21 cellular contexts compared by ENCODE assay signal in the genomic region with DNA sequence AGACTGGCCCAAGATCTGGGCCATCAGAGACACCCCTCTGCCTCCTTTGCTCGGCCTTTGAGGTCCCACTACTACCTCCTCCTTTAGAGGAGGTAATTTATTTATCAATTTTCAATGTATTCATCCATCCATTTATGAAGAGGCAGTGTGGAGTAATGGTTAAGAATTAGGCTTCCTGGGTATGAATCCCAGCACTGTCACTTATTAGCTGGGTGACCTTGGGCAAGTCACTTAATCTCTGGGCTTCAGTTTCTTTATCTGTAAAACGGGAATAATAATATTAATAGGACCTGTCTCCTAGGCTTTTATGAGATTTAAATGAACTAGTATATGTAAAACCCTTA. TPM values are rescaled to one million over a fixed set of nuclear protein-coding genes. Genes with fewer than 3 reads are reported as not detected.
DNase-seq lines count a peak whose midpoint lies in the region; ATAC-seq and TF ChIP-seq lines count a peak whose summit lies in the region.
"Had no signal": no experiment of that assay in that cellular context is flagged by ENCODE, and none has a peak within 500 bp of the region (broad histone marks: within the 10 kb centered on the region; RNA-seq: fewer than 3 reads in every experiment).

No MANE protein-coding gene starts in this region.

- H3K27me3 Mint-ChIP-seq in glutamatergic neuron (ENCODE audit: unreplicated experiment), result peaks cover 4% of the 10 kb centered on the region

- 40 to 78% (median 62%) methylated on average over 2 of the region's 2 CpGs for WGBS in heart left ventricle, 4 donors
- WGBS in stomach, 5 donors, result 15 to 42% (median 30%) methylated on average over 2 of the region's 2 CpGs

- no peaks in the 10 kb centered on the region for H3K9me3 ChIP-seq in heart left ventricle
- H3K9me3 ChIP-seq in endocrine pancreas (ENCODE audit: control insufficient read depth, low read length), result no peaks in the 10 kb centered on the region
- no peaks in the 10 kb centered on the region for H3K9me3 ChIP-seq in muscle layer of duodenum (ENCODE audit: control insufficient read depth in 1 of 2, low read length in 2 of 2)
- H3K9me3 ChIP-seq in stomach, result no peaks in the 10 kb centered on the region
- H3K9me3 ChIP-seq: BLaER1, HAP-1, SJCRH30 had no signal

- DNase-seq in heart left ventricle (no peak), Right ventricle myocardium superior (no peak), stomach (no peak), pons (ENCODE audit: low spot score) (no peak), glutamatergic neuron (no peak)
- DNase-seq: ACHN; CD4-positive, alpha-beta memory T cell; DND-41; IMR-90; NCI-H1105; NCI-H345; NCI-H774; NK-92 treated with Interleukin-12 subunit alpha and Interleukin-12 subunit beta, amount 100 ng/mL, for 24 hours; SJCRH30 had no signal

- H3K9ac ChIP-seq in endocrine pancreas (ENCODE audit: control insufficient read depth, insufficient read depth, low read length), result no peak overlapping the region
- H3K9ac ChIP-seq: BLaER1 had no signal

- peaks cover 7% of the 10 kb centered on the region for H3K4me1 Mint-ChIP-seq in glutamatergic neuron (ENCODE audit: low read depth, unreplicated experiment)
- H3K4me1 Mint-ChIP-seq: CD4-positive, alpha-beta memory T cell; GM23338 had no signal

- H3K27ac ChIP-seq in heart left ventricle (peak overlapping the region in 1 of 12 donors; percentile 98), muscle layer of duodenum (ENCODE audit: low read length) (peak overlapping the region; percentile 65), stomach (peak overlapping the region; percentile 70 to 93 (median 89))
- H3K27ac ChIP-seq: 22Rv1, BLaER1, SJCRH30 had no signal

- TF ChIP-seq POLR2A in heart left ventricle (IDR thresholded peaks at IDR 0.05) (no peak), stomach (IDR thresholded peaks at IDR 0.05) (no peak)

- H3K36me3 ChIP-seq in heart left ventricle, result peaks cover 0 to 4% (median 0%) of the 10 kb centered on the region in 9 donors
- H3K36me3 ChIP-seq in endocrine pancreas (ENCODE audit: control insufficient read depth, insufficient read depth, low read length), result no peaks in the 10 kb centered on the region
- H3K36me3 ChIP-seq in muscle layer of duodenum (ENCODE audit: control insufficient read depth in 1 of 2, insufficient read depth in 2 of 2, low read length in 2 of 2), result no peaks in the 10 kb centered on the region
- no peaks in the 10 kb centered on the region for H3K36me3 ChIP-seq in stomach
- H3K36me3 ChIP-seq: BLaER1, HAP-1, SJCRH30 had no signal

- H3K9me3 Mint-ChIP-seq in glutamatergic neuron (ENCODE audit: unreplicated experiment), result no peaks in the 10 kb centered on the region
- H3K9me3 Mint-ChIP-seq: CD4-positive, alpha-beta memory T cell; GM23338 had no signal

- no peak overlapping the region for H3K27ac Mint-ChIP-seq in glutamatergic neuron (ENCODE audit: unreplicated experiment)
- H3K27ac Mint-ChIP-seq: CD4-positive, alpha-beta memory T cell; GM23338 had no signal

- H3K27me3 ChIP-seq in heart left ventricle, result no peaks in the 10 kb centered on the region
- no peaks in the 10 kb centered on the region for H3K27me3 ChIP-seq in endocrine pancreas (ENCODE audit: control insufficient read depth, insufficient read depth, low read length)
- H3K27me3 ChIP-seq in muscle layer of duodenum (ENCODE audit: low read depth, low read length), result no peaks in the 10 kb centered on the region
- no peaks in the 10 kb centered on the region for H3K27me3 ChIP-seq in stomach
- H3K27me3 ChIP-seq: BLaER1 had no signal

- H3K4me3 Mint-ChIP-seq in glutamatergic neuron (ENCODE audit: unreplicated experiment), result no peak overlapping the region
- H3K4me3 Mint-ChIP-seq: CD4-positive, alpha-beta memory T cell; GM23338 had no signal

- no peaks in the 10 kb centered on the region for H3K36me3 Mint-ChIP-seq in glutamatergic neuron (ENCODE audit: unreplicated experiment)
- H3K36me3 Mint-ChIP-seq: CD4-positive, alpha-beta memory T cell had no signal

- intact Hi-C loops in heart left ventricle (cut with DNase I) (no loop called here), Right ventricle myocardium superior (cut with DNase I) (no loop called here), stomach (cut with DNase I; ENCODE audit: low total_unique reads) (no loop called here)

- TF ChIP-seq CTCF in heart left ventricle (IDR thresholded peaks at IDR 0.05) (no peak), stomach (IDR thresholded peaks at IDR 0.05) (no peak), glutamatergic neuron (IDR thresholded peaks at IDR 0.05; ENCODE audit: partially characterized antibody, unreplicated experiment) (no peak)

- H3K4me1 ChIP-seq in heart left ventricle (peaks cover 0 to 31% (median 3%) of the 10 kb centered on the region in 12 donors), endocrine pancreas (ENCODE audit: control insufficient read depth, insufficient read depth, low read length) (no peaks in the 10 kb centered on the region), muscle layer of duodenum (ENCODE audit: control insufficient read depth in 1 of 2, insufficient read depth in 2 of 2, low read length in 2 of 2) (no peaks in the 10 kb centered on the region), stomach (peaks cover 25 to 38% (median 33%) of the 10 kb centered on the region in 4 donors)
- H3K4me1 ChIP-seq: HAP-1, SJCRH30 had no signal

- ATAC-seq in heart left ventricle (no peak), Right ventricle myocardium superior (ENCODE audit: poor library complexity) (no peak), HG03159 (IDR thresholded peaks at IDR 0.05; ENCODE audit: unreplicated experiment) (no peak)
- ATAC-seq: GM23338 had no signal

- no peak for TF ChIP-seq EP300 in stomach (IDR thresholded peaks at IDR 0.05)

- H3K4me3 ChIP-seq in heart left ventricle (peak overlapping the region in 9 of 12 donors; percentile 37 to 66 (median 54)), endocrine pancreas (ENCODE audit: control insufficient read depth, insufficient read depth, low read length) (peak overlapping the region; percentile 59), muscle layer of duodenum (ENCODE audit: low read depth in 1 of 2, low read length in 2 of 2) (peak overlapping the region in 1 of 2 donors; percentile 66), stomach (peak overlapping the region; percentile 32 to 45 (median 41))
- H3K4me3 ChIP-seq: BLaER1, GM23338, HAP-1, SJCRH30 had no signal

RNA-seq across cellular contexts. Expression of gene NR0B2, which starts 1.7 kb away (rescaled TPM):
- total RNA-seq in heart left ventricle (10 to 100 TPM in 2 of 9 donors, 1 to 10 TPM in 7; 2.4 to 19.2 (median 6.6) TPM), Right ventricle myocardium superior (5.1 TPM), stomach (10 to 100 TPM in 2 of 5 donors, 1 to 10 TPM in 1, not detected in 2; 8.3 to 31.2 (median 21.7) TPM), glutamatergic neuron (ENCODE audit: unreplicated experiment) (not detected)
- polyA plus RNA-seq in heart left ventricle (1 to 10 TPM; 2.0 to 6.6 TPM), stomach (10 to 100 TPM; 10.7 to 63.3 (median 39.1) TPM)
- total RNA-seq: CD4-positive, alpha-beta memory T cell; GM23338; IMR-90; SJCRH30 had no signal
- polyA plus RNA-seq: CD4-positive, alpha-beta memory T cell; IMR-90 had no signal

RNA-seq across cellular contexts. Expression of gene NUDC, which starts 9.4 kb away (rescaled TPM):
- total RNA-seq in heart left ventricle, result 10 to 100 TPM; 53.6 to 78.6 (median 57.4) TPM
- 10 to 100 TPM; 69.7 to 99.6 TPM for polyA plus RNA-seq in heart left ventricle
- 78.1 TPM for total RNA-seq in Right ventricle myocardium superior
- total RNA-seq in stomach, result 10 to 100 TPM; 20.0 to 88.1 (median 33.5) TPM
- 10 to 100 TPM; 58.6 to 80.6 (median 71.7) TPM for polyA plus RNA-seq in stomach
- total RNA-seq in glutamatergic neuron (ENCODE audit: unreplicated experiment), result 53.2 TPM

RNA-seq across cellular contexts. Expression of gene GPATCH3, which starts 11.9 kb away (rescaled TPM):
- total RNA-seq in heart left ventricle (10 to 100 TPM in 3 of 9 donors, 1 to 10 TPM in 6; 6.0 to 14.9 (median 9.0) TPM), Right ventricle myocardium superior (10.4 TPM), stomach (10 to 100 TPM in 3 of 5 donors, 1 to 10 TPM in 2; 3.1 to 42.0 (median 10.3) TPM), glutamatergic neuron (ENCODE audit: unreplicated experiment) (17.3 TPM)
- polyA plus RNA-seq in heart left ventricle (10 to 100 TPM in 1 of 2 donors, 1 to 10 TPM in 1; 7.7 to 11.7 TPM), stomach (10 to 100 TPM; 13.5 to 21.8 (median 18.3) TPM)

RNA-seq across cellular contexts. Expression of gene GPN2, which starts 22.0 kb away (rescaled TPM):
- total RNA-seq in heart left ventricle, result 10 to 100 TPM in 8 of 9 donors, 1 to 10 TPM in 1; 7.6 to 27.4 (median 17.1) TPM
- polyA plus RNA-seq in heart left ventricle, result 10 to 100 TPM; 12.0 to 15.7 TPM
- 15.7 TPM for total RNA-seq in Right ventricle myocardium superior
- 10 to 100 TPM in 2 of 5 donors, 1 to 10 TPM in 3; 5.4 to 66.3 (median 9.9) TPM for total RNA-seq in stomach
- 10 to 100 TPM; 11.2 to 20.6 (median 15.6) TPM for polyA plus RNA-seq in stomach
- total RNA-seq in glutamatergic neuron (ENCODE audit: unreplicated experiment), result 21.4 TPM

RNA-seq across cellular contexts. Expression of gene KDF1, which starts 48.1 kb away (rescaled TPM):
- total RNA-seq in heart left ventricle (under 1 TPM in 2 of 9 donors, not detected in 7; 0.12 to 0.45 TPM), Right ventricle myocardium superior (0.35 TPM), stomach (10 to 100 TPM in 2 of 5 donors, 1 to 10 TPM in 3; 2.9 to 21.6 (median 7.1) TPM), glutamatergic neuron (ENCODE audit: unreplicated experiment) (1.2 TPM)
- polyA plus RNA-seq in heart left ventricle (under 1 TPM in 1 of 2 donors, not detected in 1; 0.03 TPM), stomach (10 to 100 TPM; 13.6 to 15.3 (median 14.5) TPM)
- total RNA-seq: IMR-90, SJCRH30 had no signal
- polyA plus RNA-seq: IMR-90 had no signal
